1 cellular context compared by ENCODE assay signal in genomic region chr19:40348125-40348913, GRCh38.
A peak's percentile ranks its signal among the peaks of the same experiment; 100 is the strongest.
TF ChIP-seq lines count a peak whose summit lies in the region.

A gene with protein sequence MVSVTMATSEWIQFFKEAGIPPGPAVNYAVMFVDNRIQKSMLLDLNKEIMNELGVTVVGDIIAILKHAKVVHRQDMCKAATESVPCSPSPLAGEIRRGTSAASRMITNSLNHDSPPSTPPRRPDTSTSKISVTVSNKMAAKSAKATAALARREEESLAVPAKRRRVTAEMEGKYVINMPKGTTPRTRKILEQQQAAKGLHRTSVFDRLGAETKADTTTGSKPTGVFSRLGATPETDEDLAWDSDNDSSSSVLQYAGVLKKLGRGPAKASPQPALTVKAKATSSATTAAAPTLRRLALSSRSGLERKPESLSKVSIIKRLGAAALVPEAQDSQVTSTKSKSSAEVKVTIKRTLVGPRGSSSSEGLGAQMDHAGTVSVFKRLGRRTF (minus strand): TSS chr19:40348397. CDS start chr19:40341857, 6,540 bp downstream.
PLD3 (plus strand) TSS chr19:40348695; CDS start chr19:40366484, 17,789 bp downstream.

TF ChIP-seq in HepG2, 621 proteins besides CTCF, POLR2A, EP300 and RAD21 (continued from another document and continues in another):
- TF ChIP-seq, protein P1, sequence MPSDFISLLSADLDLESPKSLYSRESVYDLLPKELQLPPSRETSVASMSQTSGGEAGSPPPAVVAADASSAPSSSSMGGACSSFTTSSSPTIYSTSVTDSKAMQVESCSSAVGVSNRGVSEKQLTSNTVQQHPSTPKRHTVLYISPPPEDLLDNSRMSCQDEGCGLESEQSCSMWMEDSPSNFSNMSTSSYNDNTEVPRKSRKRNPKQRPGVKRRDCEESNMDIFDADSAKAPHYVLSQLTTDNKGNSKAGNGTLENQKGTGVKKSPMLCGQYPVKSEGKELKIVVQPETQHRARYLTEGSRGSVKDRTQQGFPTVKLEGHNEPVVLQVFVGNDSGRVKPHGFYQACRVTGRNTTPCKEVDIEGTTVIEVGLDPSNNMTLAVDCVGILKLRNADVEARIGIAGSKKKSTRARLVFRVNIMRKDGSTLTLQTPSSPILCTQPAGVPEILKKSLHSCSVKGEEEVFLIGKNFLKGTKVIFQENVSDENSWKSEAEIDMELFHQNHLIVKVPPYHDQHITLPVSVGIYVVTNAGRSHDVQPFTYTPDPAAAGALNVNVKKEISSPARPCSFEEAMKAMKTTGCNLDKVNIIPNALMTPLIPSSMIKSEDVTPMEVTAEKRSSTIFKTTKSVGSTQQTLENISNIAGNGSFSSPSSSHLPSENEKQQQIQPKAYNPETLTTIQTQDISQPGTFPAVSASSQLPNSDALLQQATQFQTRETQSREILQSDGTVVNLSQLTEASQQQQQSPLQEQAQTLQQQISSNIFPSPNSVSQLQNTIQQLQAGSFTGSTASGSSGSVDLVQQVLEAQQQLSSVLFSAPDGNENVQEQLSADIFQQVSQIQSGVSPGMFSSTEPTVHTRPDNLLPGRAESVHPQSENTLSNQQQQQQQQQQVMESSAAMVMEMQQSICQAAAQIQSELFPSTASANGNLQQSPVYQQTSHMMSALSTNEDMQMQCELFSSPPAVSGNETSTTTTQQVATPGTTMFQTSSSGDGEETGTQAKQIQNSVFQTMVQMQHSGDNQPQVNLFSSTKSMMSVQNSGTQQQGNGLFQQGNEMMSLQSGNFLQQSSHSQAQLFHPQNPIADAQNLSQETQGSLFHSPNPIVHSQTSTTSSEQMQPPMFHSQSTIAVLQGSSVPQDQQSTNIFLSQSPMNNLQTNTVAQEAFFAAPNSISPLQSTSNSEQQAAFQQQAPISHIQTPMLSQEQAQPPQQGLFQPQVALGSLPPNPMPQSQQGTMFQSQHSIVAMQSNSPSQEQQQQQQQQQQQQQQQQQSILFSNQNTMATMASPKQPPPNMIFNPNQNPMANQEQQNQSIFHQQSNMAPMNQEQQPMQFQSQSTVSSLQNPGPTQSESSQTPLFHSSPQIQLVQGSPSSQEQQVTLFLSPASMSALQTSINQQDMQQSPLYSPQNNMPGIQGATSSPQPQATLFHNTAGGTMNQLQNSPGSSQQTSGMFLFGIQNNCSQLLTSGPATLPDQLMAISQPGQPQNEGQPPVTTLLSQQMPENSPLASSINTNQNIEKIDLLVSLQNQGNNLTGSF (CRISPR knock-in tag; IDR thresholded peaks at IDR 0.05) = no peak
- TF ChIP-seq NPAS2 (CRISPR knock-in tag; IDR thresholded peaks at IDR 0.05; ENCODE audit: borderline replicate concordance) (no peak), STAG1 (CRISPR knock-in tag; IDR thresholded peaks at IDR 0.05) (no peak), ZMYM2 (CRISPR knock-in tag; IDR thresholded peaks at IDR 0.05) (no peak), SOX6 (IDR thresholded peaks at IDR 0.05) (no peak), SOX6 (CRISPR knock-in tag; IDR thresholded peaks at IDR 0.05) (peak; percentile 63), HNRNPLL (IDR thresholded peaks at IDR 0.05; ENCODE audit: low read depth, low read length, poor library complexity, severe bottlenecking) (peak; percentile 76), SP1 (IDR thresholded peaks at IDR 0.05) (no peak), SP1 (CRISPR knock-in tag; IDR thresholded peaks at IDR 0.05) (peak; percentile 75; the same call in 1 of the 2 replicates), KDM1A (CRISPR knock-in tag; IDR thresholded peaks at IDR 0.05) (no peak), ZBTB44 (CRISPR knock-in tag; IDR thresholded peaks at IDR 0.05) (no peak), CCDC6 (CRISPR knock-in tag; IDR thresholded peaks at IDR 0.05) (peak; percentile 69; the same call in 1 of the 2 replicates), ATRX (CRISPR knock-in tag; IDR thresholded peaks at IDR 0.05; ENCODE audit: borderline replicate concordance) (no peak), TEAD3 (CRISPR knock-in tag; optimal IDR thresholded peaks at IDR 0.05; ENCODE audit: borderline replicate concordance) (no peak), JDP2 (CRISPR knock-in tag; IDR thresholded peaks at IDR 0.05; ENCODE audit: borderline replicate concordance) (no peak), ZBTB42 (CRISPR knock-in tag; IDR thresholded peaks at IDR 0.05) (no peak), ZNF644 (CRISPR knock-in tag; IDR thresholded peaks at IDR 0.05; ENCODE audit: low read depth) (no peak), ZNF138 (CRISPR knock-in tag; IDR thresholded peaks at IDR 0.05; ENCODE audit: low read depth) (0 out of 2 replicates have a peak, but pooled peaks have one; percentile 45), ZNF333 (CRISPR knock-in tag; IDR thresholded peaks at IDR 0.05; ENCODE audit: borderline replicate concordance) (no peak), ZNF670 (CRISPR knock-in tag; IDR thresholded peaks at IDR 0.05; ENCODE audit: borderline replicate concordance) (no peak), TOPORS (CRISPR knock-in tag; IDR thresholded peaks at IDR 0.05) (no peak), ZFP82 (CRISPR knock-in tag; IDR thresholded peaks at IDR 0.05; ENCODE audit: borderline replicate concordance) (no peak), SUZ12 (IDR thresholded peaks at IDR 0.05; ENCODE audit: low read depth, low read length) (no peak), ATF6 (CRISPR knock-in tag; conservative IDR thresholded peaks at IDR 0.05) (no peak), ZBTB21 (CRISPR knock-in tag; IDR thresholded peaks at IDR 0.05) (no peak), MIER2 (CRISPR knock-in tag; IDR thresholded peaks at IDR 0.05) (no peak), TARDBP (CRISPR knock-in tag; IDR thresholded peaks at IDR 0.05) (0 out of 2 replicates have a peak, but pooled peaks have one; percentile 61), MYNN (CRISPR knock-in tag; IDR thresholded peaks at IDR 0.05; ENCODE audit: low read depth) (no peak), HIC2 (CRISPR knock-in tag; IDR thresholded peaks at IDR 0.05; ENCODE audit: low read depth) (no peak), TCF7 (IDR thresholded peaks at IDR 0.05; ENCODE audit: low read depth) (no peak), NCOR1 (IDR thresholded peaks at IDR 0.05; ENCODE audit: borderline replicate concordance, low read length) (no peak; the same call in 1 of the 2 replicates)
- TF ChIP-seq, protein P2, sequence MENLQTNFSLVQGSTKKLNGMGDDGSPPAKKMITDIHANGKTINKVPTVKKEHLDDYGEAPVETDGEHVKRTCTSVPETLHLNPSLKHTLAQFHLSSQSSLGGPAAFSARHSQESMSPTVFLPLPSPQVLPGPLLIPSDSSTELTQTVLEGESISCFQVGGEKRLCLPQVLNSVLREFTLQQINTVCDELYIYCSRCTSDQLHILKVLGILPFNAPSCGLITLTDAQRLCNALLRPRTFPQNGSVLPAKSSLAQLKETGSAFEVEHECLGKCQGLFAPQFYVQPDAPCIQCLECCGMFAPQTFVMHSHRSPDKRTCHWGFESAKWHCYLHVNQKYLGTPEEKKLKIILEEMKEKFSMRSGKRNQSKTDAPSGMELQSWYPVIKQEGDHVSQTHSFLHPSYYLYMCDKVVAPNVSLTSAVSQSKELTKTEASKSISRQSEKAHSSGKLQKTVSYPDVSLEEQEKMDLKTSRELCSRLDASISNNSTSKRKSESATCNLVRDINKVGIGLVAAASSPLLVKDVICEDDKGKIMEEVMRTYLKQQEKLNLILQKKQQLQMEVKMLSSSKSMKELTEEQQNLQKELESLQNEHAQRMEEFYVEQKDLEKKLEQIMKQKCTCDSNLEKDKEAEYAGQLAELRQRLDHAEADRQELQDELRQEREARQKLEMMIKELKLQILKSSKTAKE (CRISPR knock-in tag; IDR thresholded peaks at IDR 0.05; ENCODE audit: borderline replicate concordance) = no peak; the same call in 1 of the 2 replicates
- TF ChIP-seq, protein P3, sequence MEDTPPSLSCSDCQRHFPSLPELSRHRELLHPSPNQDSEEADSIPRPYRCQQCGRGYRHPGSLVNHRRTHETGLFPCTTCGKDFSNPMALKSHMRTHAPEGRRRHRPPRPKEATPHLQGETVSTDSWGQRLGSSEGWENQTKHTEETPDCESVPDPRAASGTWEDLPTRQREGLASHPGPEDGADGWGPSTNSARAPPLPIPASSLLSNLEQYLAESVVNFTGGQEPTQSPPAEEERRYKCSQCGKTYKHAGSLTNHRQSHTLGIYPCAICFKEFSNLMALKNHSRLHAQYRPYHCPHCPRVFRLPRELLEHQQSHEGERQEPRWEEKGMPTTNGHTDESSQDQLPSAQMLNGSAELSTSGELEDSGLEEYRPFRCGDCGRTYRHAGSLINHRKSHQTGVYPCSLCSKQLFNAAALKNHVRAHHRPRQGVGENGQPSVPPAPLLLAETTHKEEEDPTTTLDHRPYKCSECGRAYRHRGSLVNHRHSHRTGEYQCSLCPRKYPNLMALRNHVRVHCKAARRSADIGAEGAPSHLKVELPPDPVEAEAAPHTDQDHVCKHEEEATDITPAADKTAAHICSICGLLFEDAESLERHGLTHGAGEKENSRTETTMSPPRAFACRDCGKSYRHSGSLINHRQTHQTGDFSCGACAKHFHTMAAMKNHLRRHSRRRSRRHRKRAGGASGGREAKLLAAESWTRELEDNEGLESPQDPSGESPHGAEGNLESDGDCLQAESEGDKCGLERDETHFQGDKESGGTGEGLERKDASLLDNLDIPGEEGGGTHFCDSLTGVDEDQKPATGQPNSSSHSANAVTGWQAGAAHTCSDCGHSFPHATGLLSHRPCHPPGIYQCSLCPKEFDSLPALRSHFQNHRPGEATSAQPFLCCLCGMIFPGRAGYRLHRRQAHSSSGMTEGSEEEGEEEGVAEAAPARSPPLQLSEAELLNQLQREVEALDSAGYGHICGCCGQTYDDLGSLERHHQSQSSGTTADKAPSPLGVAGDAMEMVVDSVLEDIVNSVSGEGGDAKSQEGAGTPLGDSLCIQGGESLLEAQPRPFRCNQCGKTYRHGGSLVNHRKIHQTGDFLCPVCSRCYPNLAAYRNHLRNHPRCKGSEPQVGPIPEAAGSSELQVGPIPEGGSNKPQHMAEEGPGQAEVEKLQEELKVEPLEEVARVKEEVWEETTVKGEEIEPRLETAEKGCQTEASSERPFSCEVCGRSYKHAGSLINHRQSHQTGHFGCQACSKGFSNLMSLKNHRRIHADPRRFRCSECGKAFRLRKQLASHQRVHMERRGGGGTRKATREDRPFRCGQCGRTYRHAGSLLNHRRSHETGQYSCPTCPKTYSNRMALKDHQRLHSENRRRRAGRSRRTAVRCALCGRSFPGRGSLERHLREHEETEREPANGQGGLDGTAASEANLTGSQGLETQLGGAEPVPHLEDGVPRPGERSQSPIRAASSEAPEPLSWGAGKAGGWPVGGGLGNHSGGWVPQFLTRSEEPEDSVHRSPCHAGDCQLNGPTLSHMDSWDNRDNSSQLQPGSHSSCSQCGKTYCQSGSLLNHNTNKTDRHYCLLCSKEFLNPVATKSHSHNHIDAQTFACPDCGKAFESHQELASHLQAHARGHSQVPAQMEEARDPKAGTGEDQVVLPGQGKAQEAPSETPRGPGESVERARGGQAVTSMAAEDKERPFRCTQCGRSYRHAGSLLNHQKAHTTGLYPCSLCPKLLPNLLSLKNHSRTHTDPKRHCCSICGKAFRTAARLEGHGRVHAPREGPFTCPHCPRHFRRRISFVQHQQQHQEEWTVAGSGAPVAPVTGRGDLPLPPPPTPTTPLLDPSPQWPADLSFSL (CRISPR knock-in tag; IDR thresholded peaks at IDR 0.05) = no peak
- TF ChIP-seq, protein P4, sequence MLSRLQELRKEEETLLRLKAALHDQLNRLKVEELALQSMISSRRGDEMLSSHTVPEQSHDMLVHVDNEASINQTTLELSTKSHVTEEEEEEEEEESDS (CRISPR knock-in tag; IDR thresholded peaks at IDR 0.05; ENCODE audit: borderline replicate concordance) = no peak
- TF ChIP-seq, protein P5, sequence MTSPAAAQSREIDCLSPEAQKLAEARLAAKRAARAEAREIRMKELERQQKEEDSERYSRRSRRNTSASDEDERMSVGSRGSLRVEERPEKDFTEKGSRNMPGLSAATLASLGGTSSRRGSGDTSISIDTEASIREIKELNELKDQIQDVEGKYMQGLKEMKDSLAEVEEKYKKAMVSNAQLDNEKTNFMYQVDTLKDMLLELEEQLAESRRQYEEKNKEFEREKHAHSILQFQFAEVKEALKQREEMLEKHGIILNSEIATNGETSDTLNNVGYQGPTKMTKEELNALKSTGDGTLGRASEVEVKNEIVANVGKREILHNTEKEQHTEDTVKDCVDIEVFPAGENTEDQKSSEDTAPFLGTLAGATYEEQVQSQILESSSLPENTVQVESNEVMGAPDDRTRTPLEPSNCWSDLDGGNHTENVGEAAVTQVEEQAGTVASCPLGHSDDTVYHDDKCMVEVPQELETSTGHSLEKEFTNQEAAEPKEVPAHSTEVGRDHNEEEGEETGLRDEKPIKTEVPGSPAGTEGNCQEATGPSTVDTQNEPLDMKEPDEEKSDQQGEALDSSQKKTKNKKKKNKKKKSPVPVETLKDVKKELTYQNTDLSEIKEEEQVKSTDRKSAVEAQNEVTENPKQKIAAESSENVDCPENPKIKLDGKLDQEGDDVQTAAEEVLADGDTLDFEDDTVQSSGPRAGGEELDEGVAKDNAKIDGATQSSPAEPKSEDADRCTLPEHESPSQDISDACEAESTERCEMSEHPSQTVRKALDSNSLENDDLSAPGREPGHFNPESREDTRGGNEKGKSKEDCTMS (CRISPR knock-in tag; conservative IDR thresholded peaks at IDR 0.05) = no peak
